ENCODE assay signal across 1 cellular context in genomic region chr1:116868386-116868785, GRCh38.
TF ChIP-seq lines count a peak whose summit lies in the region.

No MANE protein-coding gene starts in this region.

TF ChIP-seq in GM23338, 12 proteins besides CTCF, POLR2A, EP300 and RAD21 (continued from another document):
- TF ChIP-seq ZNF462 (CRISPR knock-in tag; IDR thresholded peaks at IDR 0.05) (no peak), EZH2 (IDR thresholded peaks at IDR 0.05; ENCODE audit: low read depth, unreplicated experiment) (no peak)
